Comparison of ENCODE assay signal across 1 cellular context in the genomic region with DNA sequence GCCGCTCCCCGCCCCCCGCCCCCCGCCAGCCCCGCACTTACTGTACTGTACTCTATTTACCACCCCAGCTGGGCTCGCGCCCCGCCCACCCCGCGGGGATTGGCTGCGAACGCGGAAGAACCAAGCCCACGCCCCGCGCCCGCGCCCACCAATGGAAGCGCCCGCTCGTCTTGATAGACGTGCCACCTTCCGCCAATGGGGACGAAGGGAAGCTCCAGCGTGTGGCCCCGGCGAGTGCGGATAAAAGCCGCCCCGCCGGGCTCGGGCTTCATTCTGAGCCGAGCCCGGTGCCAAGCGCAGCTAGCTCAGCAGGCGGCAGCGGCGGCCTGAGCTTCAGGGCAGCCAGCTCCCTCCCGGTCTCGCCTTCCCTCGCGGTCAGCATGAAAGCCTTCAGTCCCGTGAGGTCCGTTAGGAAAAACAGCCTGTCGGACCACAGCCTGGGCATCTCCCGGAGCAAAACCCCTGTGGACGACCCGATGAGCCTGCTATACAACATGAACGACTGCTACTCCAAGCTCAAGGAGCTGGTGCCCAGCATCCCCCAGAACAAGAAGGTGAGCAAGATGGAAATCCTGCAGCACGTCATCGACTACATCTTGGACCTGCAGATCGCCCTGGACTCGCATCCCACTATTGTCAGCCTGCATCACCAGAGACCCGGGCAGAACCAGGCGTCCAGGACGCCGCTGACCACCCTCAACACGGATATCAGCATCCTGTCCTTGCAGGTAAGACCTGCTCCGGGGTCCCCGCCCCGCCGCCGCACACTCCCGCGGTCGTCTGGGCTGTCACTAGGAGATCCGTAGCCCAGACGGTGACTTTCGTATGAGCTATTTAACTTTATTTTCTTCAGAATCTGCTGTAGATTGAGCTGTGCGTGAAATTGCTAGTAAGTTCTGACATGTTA.
TF ChIP-seq lines count a peak whose summit lies in the region.

A gene with protein sequence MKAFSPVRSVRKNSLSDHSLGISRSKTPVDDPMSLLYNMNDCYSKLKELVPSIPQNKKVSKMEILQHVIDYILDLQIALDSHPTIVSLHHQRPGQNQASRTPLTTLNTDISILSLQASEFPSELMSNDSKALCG (plus strand): TSS at position 271 of the 907 bp plus-strand sequence. CDS start 110 bp downstream, at position 381.

TF ChIP-seq in GM12878, 131 proteins besides CTCF, POLR2A, EP300 and RAD21 (continued from another document and continues in another):
- TF ChIP-seq, protein P1, sequence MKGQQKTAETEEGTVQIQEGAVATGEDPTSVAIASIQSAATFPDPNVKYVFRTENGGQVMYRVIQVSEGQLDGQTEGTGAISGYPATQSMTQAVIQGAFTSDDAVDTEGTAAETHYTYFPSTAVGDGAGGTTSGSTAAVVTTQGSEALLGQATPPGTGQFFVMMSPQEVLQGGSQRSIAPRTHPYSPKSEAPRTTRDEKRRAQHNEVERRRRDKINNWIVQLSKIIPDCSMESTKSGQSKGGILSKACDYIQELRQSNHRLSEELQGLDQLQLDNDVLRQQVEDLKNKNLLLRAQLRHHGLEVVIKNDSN (IDR thresholded peaks at IDR 0.05; ENCODE audit: borderline replicate concordance, extremely low read length, insufficient read depth, low read depth, low read length) = no peak
- TF ChIP-seq PAX8 (IDR thresholded peaks at IDR 0.05) (no peak), TAF1 (IDR thresholded peaks at IDR 0.05; ENCODE audit: borderline replicate concordance, low read depth, low read length) (peak; percentile 99), NFXL1 (IDR thresholded peaks at IDR 0.05; ENCODE audit: borderline replicate concordance) (no peak), ZNF217 (IDR thresholded peaks at IDR 0.05) (no peak), KLF5 (IDR thresholded peaks at IDR 0.05; ENCODE audit: partially characterized antibody) (peak; percentile 92), BHLHE40 (IDR thresholded peaks at IDR 0.05; ENCODE audit: borderline replicate concordance in 1 of 2, low read depth in 2 of 2, low read length in 1 of 2) (peak; percentile 87 to 91), ZNF207 (IDR thresholded peaks at IDR 0.05; ENCODE audit: borderline replicate concordance) (peak; percentile 91; the same call in 1 of the 2 replicates), CHD2 (IDR thresholded peaks at IDR 0.05; ENCODE audit: borderline replicate concordance, low read depth, low read length) (peak; percentile 94), LARP7 (IDR thresholded peaks at IDR 0.05) (peak; percentile 84), ZNF622 (IDR thresholded peaks at IDR 0.05) (no peak), RUNX3 (IDR thresholded peaks at IDR 0.05; ENCODE audit: low read length) (peak; percentile 24; the same call in 1 of the 2 replicates), SREBF1 (IDR thresholded peaks at IDR 0.05; ENCODE audit: low read length) (no peak), FOXM1 (IDR thresholded peaks at IDR 0.05; ENCODE audit: low read depth, low read length) (no peak), SMAD5 (IDR thresholded peaks at IDR 0.05; ENCODE audit: low read depth) (peak; percentile 96), CREM (IDR thresholded peaks at IDR 0.05; ENCODE audit: low read depth) (peak; percentile 62), KDM1A (IDR thresholded peaks at IDR 0.05; ENCODE audit: borderline replicate concordance) (no peak), CBX3 (IDR thresholded peaks at IDR 0.05; ENCODE audit: borderline replicate concordance, low read depth) (no peak)
- TF ChIP-seq, protein P2, sequence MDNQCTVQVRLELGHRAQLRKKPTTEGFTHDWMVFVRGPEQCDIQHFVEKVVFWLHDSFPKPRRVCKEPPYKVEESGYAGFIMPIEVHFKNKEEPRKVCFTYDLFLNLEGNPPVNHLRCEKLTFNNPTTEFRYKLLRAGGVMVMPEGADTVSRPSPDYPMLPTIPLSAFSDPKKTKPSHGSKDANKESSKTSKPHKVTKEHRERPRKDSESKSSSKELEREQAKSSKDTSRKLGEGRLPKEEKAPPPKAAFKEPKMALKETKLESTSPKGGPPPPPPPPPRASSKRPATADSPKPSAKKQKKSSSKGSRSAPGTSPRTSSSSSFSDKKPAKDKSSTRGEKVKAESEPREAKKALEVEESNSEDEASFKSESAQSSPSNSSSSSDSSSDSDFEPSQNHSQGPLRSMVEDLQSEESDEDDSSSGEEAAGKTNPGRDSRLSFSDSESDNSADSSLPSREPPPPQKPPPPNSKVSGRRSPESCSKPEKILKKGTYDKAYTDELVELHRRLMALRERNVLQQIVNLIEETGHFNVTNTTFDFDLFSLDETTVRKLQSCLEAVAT (IDR thresholded peaks at IDR 0.05) = peak; percentile 99
- TF ChIP-seq, protein P3, sequence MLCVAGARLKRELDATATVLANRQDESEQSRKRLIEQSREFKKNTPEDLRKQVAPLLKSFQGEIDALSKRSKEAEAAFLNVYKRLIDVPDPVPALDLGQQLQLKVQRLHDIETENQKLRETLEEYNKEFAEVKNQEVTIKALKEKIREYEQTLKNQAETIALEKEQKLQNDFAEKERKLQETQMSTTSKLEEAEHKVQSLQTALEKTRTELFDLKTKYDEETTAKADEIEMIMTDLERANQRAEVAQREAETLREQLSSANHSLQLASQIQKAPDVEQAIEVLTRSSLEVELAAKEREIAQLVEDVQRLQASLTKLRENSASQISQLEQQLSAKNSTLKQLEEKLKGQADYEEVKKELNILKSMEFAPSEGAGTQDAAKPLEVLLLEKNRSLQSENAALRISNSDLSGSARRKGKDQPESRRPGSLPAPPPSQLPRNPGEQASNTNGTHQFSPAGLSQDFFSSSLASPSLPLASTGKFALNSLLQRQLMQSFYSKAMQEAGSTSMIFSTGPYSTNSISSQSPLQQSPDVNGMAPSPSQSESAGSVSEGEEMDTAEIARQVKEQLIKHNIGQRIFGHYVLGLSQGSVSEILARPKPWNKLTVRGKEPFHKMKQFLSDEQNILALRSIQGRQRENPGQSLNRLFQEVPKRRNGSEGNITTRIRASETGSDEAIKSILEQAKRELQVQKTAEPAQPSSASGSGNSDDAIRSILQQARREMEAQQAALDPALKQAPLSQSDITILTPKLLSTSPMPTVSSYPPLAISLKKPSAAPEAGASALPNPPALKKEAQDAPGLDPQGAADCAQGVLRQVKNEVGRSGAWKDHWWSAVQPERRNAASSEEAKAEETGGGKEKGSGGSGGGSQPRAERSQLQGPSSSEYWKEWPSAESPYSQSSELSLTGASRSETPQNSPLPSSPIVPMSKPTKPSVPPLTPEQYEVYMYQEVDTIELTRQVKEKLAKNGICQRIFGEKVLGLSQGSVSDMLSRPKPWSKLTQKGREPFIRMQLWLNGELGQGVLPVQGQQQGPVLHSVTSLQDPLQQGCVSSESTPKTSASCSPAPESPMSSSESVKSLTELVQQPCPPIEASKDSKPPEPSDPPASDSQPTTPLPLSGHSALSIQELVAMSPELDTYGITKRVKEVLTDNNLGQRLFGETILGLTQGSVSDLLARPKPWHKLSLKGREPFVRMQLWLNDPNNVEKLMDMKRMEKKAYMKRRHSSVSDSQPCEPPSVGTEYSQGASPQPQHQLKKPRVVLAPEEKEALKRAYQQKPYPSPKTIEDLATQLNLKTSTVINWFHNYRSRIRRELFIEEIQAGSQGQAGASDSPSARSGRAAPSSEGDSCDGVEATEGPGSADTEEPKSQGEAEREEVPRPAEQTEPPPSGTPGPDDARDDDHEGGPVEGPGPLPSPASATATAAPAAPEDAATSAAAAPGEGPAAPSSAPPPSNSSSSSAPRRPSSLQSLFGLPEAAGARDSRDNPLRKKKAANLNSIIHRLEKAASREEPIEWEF (IDR thresholded peaks at IDR 0.05; ENCODE audit: insufficient replicate concordance, low read depth, low read length) = no peak
- TF ChIP-seq, protein P4, sequence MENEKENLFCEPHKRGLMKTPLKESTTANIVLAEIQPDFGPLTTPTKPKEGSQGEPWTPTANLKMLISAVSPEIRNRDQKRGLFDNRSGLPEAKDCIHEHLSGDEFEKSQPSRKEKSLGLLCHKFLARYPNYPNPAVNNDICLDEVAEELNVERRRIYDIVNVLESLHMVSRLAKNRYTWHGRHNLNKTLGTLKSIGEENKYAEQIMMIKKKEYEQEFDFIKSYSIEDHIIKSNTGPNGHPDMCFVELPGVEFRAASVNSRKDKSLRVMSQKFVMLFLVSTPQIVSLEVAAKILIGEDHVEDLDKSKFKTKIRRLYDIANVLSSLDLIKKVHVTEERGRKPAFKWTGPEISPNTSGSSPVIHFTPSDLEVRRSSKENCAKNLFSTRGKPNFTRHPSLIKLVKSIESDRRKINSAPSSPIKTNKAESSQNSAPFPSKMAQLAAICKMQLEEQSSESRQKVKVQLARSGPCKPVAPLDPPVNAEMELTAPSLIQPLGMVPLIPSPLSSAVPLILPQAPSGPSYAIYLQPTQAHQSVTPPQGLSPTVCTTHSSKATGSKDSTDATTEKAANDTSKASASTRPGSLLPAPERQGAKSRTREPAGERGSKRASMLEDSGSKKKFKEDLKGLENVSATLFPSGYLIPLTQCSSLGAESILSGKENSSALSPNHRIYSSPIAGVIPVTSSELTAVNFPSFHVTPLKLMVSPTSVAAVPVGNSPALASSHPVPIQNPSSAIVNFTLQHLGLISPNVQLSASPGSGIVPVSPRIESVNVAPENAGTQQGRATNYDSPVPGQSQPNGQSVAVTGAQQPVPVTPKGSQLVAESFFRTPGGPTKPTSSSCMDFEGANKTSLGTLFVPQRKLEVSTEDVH (IDR thresholded peaks at IDR 0.05; ENCODE audit: low read depth, partially characterized antibody) = no peak
- TF ChIP-seq, protein P5, sequence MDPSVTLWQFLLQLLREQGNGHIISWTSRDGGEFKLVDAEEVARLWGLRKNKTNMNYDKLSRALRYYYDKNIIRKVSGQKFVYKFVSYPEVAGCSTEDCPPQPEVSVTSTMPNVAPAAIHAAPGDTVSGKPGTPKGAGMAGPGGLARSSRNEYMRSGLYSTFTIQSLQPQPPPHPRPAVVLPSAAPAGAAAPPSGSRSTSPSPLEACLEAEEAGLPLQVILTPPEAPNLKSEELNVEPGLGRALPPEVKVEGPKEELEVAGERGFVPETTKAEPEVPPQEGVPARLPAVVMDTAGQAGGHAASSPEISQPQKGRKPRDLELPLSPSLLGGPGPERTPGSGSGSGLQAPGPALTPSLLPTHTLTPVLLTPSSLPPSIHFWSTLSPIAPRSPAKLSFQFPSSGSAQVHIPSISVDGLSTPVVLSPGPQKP (IDR thresholded peaks at IDR 0.05; ENCODE audit: low read depth, low read length) = no peak
- TF ChIP-seq, protein P6, sequence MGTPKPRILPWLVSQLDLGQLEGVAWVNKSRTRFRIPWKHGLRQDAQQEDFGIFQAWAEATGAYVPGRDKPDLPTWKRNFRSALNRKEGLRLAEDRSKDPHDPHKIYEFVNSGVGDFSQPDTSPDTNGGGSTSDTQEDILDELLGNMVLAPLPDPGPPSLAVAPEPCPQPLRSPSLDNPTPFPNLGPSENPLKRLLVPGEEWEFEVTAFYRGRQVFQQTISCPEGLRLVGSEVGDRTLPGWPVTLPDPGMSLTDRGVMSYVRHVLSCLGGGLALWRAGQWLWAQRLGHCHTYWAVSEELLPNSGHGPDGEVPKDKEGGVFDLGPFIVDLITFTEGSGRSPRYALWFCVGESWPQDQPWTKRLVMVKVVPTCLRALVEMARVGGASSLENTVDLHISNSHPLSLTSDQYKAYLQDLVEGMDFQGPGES (IDR thresholded peaks at IDR 0.05) = peak; percentile 90
- TF ChIP-seq, protein P7, sequence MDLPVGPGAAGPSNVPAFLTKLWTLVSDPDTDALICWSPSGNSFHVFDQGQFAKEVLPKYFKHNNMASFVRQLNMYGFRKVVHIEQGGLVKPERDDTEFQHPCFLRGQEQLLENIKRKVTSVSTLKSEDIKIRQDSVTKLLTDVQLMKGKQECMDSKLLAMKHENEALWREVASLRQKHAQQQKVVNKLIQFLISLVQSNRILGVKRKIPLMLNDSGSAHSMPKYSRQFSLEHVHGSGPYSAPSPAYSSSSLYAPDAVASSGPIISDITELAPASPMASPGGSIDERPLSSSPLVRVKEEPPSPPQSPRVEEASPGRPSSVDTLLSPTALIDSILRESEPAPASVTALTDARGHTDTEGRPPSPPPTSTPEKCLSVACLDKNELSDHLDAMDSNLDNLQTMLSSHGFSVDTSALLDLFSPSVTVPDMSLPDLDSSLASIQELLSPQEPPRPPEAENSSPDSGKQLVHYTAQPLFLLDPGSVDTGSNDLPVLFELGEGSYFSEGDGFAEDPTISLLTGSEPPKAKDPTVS (IDR thresholded peaks at IDR 0.05; ENCODE audit: low read depth, low read length) = peak; percentile 69; the same call in 1 of the 2 replicates
- TF ChIP-seq, protein P8, sequence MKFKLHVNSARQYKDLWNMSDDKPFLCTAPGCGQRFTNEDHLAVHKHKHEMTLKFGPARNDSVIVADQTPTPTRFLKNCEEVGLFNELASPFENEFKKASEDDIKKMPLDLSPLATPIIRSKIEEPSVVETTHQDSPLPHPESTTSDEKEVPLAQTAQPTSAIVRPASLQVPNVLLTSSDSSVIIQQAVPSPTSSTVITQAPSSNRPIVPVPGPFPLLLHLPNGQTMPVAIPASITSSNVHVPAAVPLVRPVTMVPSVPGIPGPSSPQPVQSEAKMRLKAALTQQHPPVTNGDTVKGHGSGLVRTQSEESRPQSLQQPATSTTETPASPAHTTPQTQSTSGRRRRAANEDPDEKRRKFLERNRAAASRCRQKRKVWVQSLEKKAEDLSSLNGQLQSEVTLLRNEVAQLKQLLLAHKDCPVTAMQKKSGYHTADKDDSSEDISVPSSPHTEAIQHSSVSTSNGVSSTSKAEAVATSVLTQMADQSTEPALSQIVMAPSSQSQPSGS (IDR thresholded peaks at IDR 0.05; ENCODE audit: low read length) = no peak
- TF ChIP-seq, protein P9, sequence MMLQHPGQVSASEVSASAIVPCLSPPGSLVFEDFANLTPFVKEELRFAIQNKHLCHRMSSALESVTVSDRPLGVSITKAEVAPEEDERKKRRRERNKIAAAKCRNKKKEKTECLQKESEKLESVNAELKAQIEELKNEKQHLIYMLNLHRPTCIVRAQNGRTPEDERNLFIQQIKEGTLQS (IDR thresholded peaks at IDR 0.05; ENCODE audit: borderline replicate concordance, extremely low read depth, low read depth, low read length) = no peak
- TF ChIP-seq, protein P10, sequence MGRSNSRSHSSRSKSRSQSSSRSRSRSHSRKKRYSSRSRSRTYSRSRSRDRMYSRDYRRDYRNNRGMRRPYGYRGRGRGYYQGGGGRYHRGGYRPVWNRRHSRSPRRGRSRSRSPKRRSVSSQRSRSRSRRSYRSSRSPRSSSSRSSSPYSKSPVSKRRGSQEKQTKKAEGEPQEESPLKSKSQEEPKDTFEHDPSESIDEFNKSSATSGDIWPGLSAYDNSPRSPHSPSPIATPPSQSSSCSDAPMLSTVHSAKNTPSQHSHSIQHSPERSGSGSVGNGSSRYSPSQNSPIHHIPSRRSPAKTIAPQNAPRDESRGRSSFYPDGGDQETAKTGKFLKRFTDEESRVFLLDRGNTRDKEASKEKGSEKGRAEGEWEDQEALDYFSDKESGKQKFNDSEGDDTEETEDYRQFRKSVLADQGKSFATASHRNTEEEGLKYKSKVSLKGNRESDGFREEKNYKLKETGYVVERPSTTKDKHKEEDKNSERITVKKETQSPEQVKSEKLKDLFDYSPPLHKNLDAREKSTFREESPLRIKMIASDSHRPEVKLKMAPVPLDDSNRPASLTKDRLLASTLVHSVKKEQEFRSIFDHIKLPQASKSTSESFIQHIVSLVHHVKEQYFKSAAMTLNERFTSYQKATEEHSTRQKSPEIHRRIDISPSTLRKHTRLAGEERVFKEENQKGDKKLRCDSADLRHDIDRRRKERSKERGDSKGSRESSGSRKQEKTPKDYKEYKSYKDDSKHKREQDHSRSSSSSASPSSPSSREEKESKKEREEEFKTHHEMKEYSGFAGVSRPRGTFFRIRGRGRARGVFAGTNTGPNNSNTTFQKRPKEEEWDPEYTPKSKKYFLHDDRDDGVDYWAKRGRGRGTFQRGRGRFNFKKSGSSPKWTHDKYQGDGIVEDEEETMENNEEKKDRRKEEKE (IDR thresholded peaks at IDR 0.05) = no peak
- TF ChIP-seq, protein P11, sequence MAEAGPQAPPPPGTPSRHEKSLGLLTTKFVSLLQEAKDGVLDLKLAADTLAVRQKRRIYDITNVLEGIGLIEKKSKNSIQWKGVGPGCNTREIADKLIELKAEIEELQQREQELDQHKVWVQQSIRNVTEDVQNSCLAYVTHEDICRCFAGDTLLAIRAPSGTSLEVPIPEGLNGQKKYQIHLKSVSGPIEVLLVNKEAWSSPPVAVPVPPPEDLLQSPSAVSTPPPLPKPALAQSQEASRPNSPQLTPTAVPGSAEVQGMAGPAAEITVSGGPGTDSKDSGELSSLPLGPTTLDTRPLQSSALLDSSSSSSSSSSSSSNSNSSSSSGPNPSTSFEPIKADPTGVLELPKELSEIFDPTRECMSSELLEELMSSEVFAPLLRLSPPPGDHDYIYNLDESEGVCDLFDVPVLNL (IDR thresholded peaks at IDR 0.05; ENCODE audit: low read depth, low read length) = no peak
